In genomic region chr3:156406393-156406792, GRCh38 we compare ENCODE assay signal across 17 cellular contexts.
DNase-seq lines count a peak whose midpoint lies in the region; ATAC-seq and TF ChIP-seq lines count a peak whose summit lies in the region.
"Had no signal": no experiment of that assay in that cellular context is flagged by ENCODE, and none has a peak within 500 bp of the region (broad histone marks: within the 10 kb centered on the region; RNA-seq: fewer than 3 reads in every experiment).

No MANE protein-coding gene starts in this region.

- H3K4me3 ChIP-seq in right lobe of liver: no peak overlapping the region
- H3K4me3 ChIP-seq: BLaER1 treated with 17β-estradiol and CSF1 and Interleukin-3, amounts not matched to agents 10 nM and 100 nM; GM12878; GM23248 had no signal

- intact Hi-C loops in right lobe of liver (cut with DNase I): no loop called here

- no peaks in the 10 kb centered on the region for H3K79me2 ChIP-seq in H9 (ENCODE audit: insufficient read depth, low read length)

- H4K91ac ChIP-seq in H9 (ENCODE audit: insufficient read length, low read depth, low read length): no peak overlapping the region

- H3K18ac ChIP-seq in H9 (ENCODE audit: insufficient read length, low read depth, low read length): no peak overlapping the region

- H3K4me1 Mint-ChIP-seq in H9: peaks cover 21% of the 10 kb centered on the region in 2 experiments
- H3K4me1 Mint-ChIP-seq: CD4-positive, CD25-positive, alpha-beta regulatory T cell had no signal

- H3K4me3 Mint-ChIP-seq in H9: no peak overlapping the region
- H3K4me3 Mint-ChIP-seq: CD4-positive, CD25-positive, alpha-beta regulatory T cell; HFFc6 had no signal

- no peak overlapping the region for H2AFZ ChIP-seq in H9 (ENCODE audit: low read length)
- H2AFZ ChIP-seq: GM23248 had no signal

- DNase-seq in H9 (no peak), caudate nucleus (lab: John Stamatoyannopoulos, UW) (no peak), iPS-NIHi11 (ENCODE audit: low spot score) (peak; percentile 15), globus pallidus (ENCODE audit: low spot score) (no peak), right lobe of liver (no peak), COR-L47 (lab: John Stamatoyannopoulos, UW) (no peak), erythroblast (lab: John Stamatoyannopoulos, UW) (no peak)
- DNase-seq: ACHN; Calu3; CD4-positive, CD25-positive, alpha-beta regulatory T cell; DMS 273 treated with DMSO at 0.1 percent for 48 hours; GM23248; HCEC 1CT; HFFc6 had no signal

- no peak overlapping the region for H3K9ac ChIP-seq in H9 (ENCODE audit: extremely low read depth, insufficient read length, low read length)
- H3K9ac ChIP-seq: BLaER1 treated with 17β-estradiol and CSF1 and Interleukin-3, amounts not matched to agents 10 nM and 100 nM; GM23248 had no signal

- no peak overlapping the region for H2BK20ac ChIP-seq in H9 (ENCODE audit: low read depth, low read length, poor library complexity, severe bottlenecking)

- no peak overlapping the region for H3K14ac ChIP-seq in H9 (ENCODE audit: insufficient read depth, low read length)

- no peak overlapping the region for H2BK15ac ChIP-seq in H9 (ENCODE audit: low read depth, low read length)

- H3K4me2 ChIP-seq in H9 (ENCODE audit: insufficient read depth, insufficient read length, low read length): no peak overlapping the region
- H3K4me2 ChIP-seq: BLaER1 treated with 17β-estradiol and CSF1 and Interleukin-3, amounts not matched to agents 10 nM and 100 nM had no signal

- no peak overlapping the region for H4K5ac ChIP-seq in H9 (ENCODE audit: insufficient read length, low read depth, low read length)

- no peak for ATAC-seq in right lobe of liver
- ATAC-seq: GM12878, HepG2 had no signal

- H3K23ac ChIP-seq in H9 (ENCODE audit: insufficient read length, low read depth, low read length): no peak overlapping the region

- no peaks in the 10 kb centered on the region for H3K36me3 Mint-ChIP-seq in H9 (ENCODE audit: insufficient read depth in 1 of 3, low read depth in 3 of 3)
- H3K36me3 Mint-ChIP-seq: CD4-positive, CD25-positive, alpha-beta regulatory T cell had no signal

- H3K23me2 ChIP-seq in H9 (ENCODE audit: insufficient read length, low read depth, low read length, poor library complexity, severe bottlenecking): no peaks in the 10 kb centered on the region

- H3K27me3 Mint-ChIP-seq in H9 (ENCODE audit: low read depth): no peaks in the 10 kb centered on the region

- no peak overlapping the region for H3K56ac ChIP-seq in H9 (ENCODE audit: insufficient read length, low read depth, low read length)

- H3K27ac ChIP-seq in H9 (ENCODE audit: insufficient read length, low read depth, low read length) (no peak overlapping the region), caudate nucleus (ENCODE audit: low read depth, low read length) (peak overlapping the region; percentile 33), right lobe of liver (no peak overlapping the region)
- H3K27ac ChIP-seq: BLaER1 treated with 17β-estradiol and CSF1 and Interleukin-3, amounts not matched to agents 10 nM and 100 nM; GM23248 had no signal

- H3K27me3 ChIP-seq in H9 (ENCODE audit: insufficient read depth, low read length): no peaks in the 10 kb centered on the region
- no peaks in the 10 kb centered on the region for H3K27me3 ChIP-seq in right lobe of liver
- H3K27me3 ChIP-seq: BLaER1 treated with 17β-estradiol and CSF1 and Interleukin-3, amounts not matched to agents 10 nM and 100 nM had no signal

- no peak overlapping the region for H2BK5ac ChIP-seq in H9 (ENCODE audit: insufficient read length, low read length)

- H3K9me3 ChIP-seq in H9 (ENCODE audit: control insufficient read depth, low read depth, low read length) (no peaks in the 10 kb centered on the region), right lobe of liver (no peaks in the 10 kb centered on the region)
- H3K9me3 ChIP-seq: BLaER1 treated with 17β-estradiol and CSF1 and Interleukin-3, amounts not matched to agents 10 nM and 100 nM had no signal

- no peak overlapping the region for H3K4ac ChIP-seq in H9 (ENCODE audit: low read depth, low read length)

- no peak overlapping the region for H2AK5ac ChIP-seq in H9 (ENCODE audit: insufficient read length, low read length)

- no peak for TF ChIP-seq CTCF in H9 (conservative IDR thresholded peaks at IDR 0.05)
- no peak for TF ChIP-seq CTCF in right lobe of liver (IDR thresholded peaks at IDR 0.05)

- H4K8ac ChIP-seq in H9 (replicated peaks; ENCODE audit: insufficient read length, low read depth, low read length): no peak overlapping the region

- H3K79me1 ChIP-seq in H9 (ENCODE audit: insufficient read depth, low read depth, low read length, poor library complexity, severe bottlenecking): no peaks in the 10 kb centered on the region

- no peaks in the 10 kb centered on the region for H3K4me1 ChIP-seq in H9 (ENCODE audit: insufficient read depth, low read length)
- H3K4me1 ChIP-seq in right lobe of liver: no peaks in the 10 kb centered on the region
- H3K4me1 ChIP-seq: BLaER1 treated with 17β-estradiol and CSF1 and Interleukin-3, amounts not matched to agents 10 nM and 100 nM had no signal

- H2BK120ac ChIP-seq in H9 (ENCODE audit: low read depth, low read length, poor library complexity, severe bottlenecking): no peak overlapping the region

- no peaks in the 10 kb centered on the region for H3K36me3 ChIP-seq in right lobe of liver
- H3K36me3 ChIP-seq: BLaER1 treated with 17β-estradiol and CSF1 and Interleukin-3, amounts not matched to agents 10 nM and 100 nM had no signal

- no peak overlapping the region for H2BK12ac ChIP-seq in H9 (ENCODE audit: insufficient read length, low read depth, low read length)

- no peak overlapping the region for H3T11ph ChIP-seq in H9 (ENCODE audit: low read length)

- H3K27ac Mint-ChIP-seq in H9: peak overlapping the region in 2 of 3 experiments; percentile 1 to 35; a peak in 3 of 7 replicates
- H3K27ac Mint-ChIP-seq: CD4-positive, CD25-positive, alpha-beta regulatory T cell; HFFc6 had no signal

- TF ChIP-seq POLR2A in right lobe of liver (IDR thresholded peaks at IDR 0.05) (no peak), erythroblast (IDR thresholded peaks at IDR 0.05; ENCODE audit: low read length) (no peak)

- H4K20me1 ChIP-seq in H9 (ENCODE audit: control insufficient read depth, insufficient read depth, insufficient read length): no peaks in the 10 kb centered on the region
- H4K20me1 ChIP-seq: BLaER1 treated with 17β-estradiol and CSF1 and Interleukin-3, amounts not matched to agents 10 nM and 100 nM had no signal

- no peaks in the 10 kb centered on the region; a peak in 1 of 5 replicates for H3K9me3 Mint-ChIP-seq in H9
- H3K9me3 Mint-ChIP-seq: HFFc6 had no signal
